ENCODE assay signal across 8 cellular contexts in the genomic region with DNA sequence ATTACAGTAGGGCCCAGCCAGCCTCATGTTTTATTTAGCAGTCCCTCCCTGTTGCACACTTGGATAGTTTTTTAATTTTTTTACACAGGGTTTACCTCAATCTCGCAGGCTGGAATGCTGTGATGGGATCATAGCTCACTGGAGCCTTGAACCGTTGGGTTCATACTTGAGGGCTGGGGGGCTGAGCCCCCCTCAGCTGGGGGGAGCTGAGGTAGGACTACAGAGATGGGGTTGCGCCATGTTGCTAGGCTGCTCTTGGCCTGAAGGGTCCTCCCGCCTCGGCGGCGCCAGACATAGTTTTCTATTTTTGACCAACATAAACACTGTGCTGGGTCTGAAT.
DNase-seq lines count a peak whose midpoint lies in the region; ATAC-seq and TF ChIP-seq lines count a peak whose summit lies in the region.
"Not testable (repeated sequence)": the region's sequence is repeated elsewhere in the genome, so short reads cannot be mapped to it uniquely, and the experiment has no call there.

No MANE protein-coding gene starts in this region.

- H3F3A ChIP-seq in SU-DHL-6 (ENCODE audit: insufficient read depth) = not testable (repeated sequence)

- TF ChIP-seq CTCF in GM06990 (IDR thresholded peaks at IDR 0.05; ENCODE audit: insufficient read depth, low read length, poor library complexity, severe bottlenecking); SU-DHL-6 (IDR thresholded peaks at IDR 0.05; ENCODE audit: insufficient read depth, low read length, poor library complexity, severe bottlenecking); breast epithelium (IDR thresholded peaks at IDR 0.05): not testable (repeated sequence)

- H3K4me1 Mint-ChIP-seq in natural killer cell treated with Interleukin-12 subunit alpha and Interleukin-12 subunit beta and Interleukin-15 and Interleukin-18, amount 100 ng/mL, for 72 hours (ENCODE audit: low read depth in 2 of 2) = not testable (repeated sequence)

- not testable (repeated sequence) for DNase-seq in GM06990 (ENCODE audit: extremely low read depth, insufficient read length); breast epithelium (ENCODE audit: low spot score in 2 of 2); left cardiac atrium; natural killer cell treated with Interleukin-12 subunit alpha and Interleukin-12 subunit beta and Interleukin-15 and Interleukin-18, amount 100 ng/mL, for 72 hours (ENCODE audit: low spot score)

- intact Hi-C loops in breast epithelium (cut with DNase I; ENCODE audit: low total_unique reads); left cardiac atrium (cut with DNase I): not testable (repeated sequence)

- not testable (repeated sequence) for H3K27me3 ChIP-seq in GM06990 (replicated peaks; ENCODE audit: control insufficient read depth, insufficient read depth, low read length); SU-DHL-6 (ENCODE audit: low read length); breast epithelium; thymus (ENCODE audit: control insufficient read depth, insufficient read depth)

- H3K36me3 Mint-ChIP-seq in natural killer cell treated with Interleukin-12 subunit alpha and Interleukin-12 subunit beta and Interleukin-15 and Interleukin-18, amount 100 ng/mL, for 72 hours = not testable (repeated sequence)

- not testable (repeated sequence) for H2AFZ ChIP-seq in SU-DHL-6 (ENCODE audit: low read depth, low read length, severe bottlenecking)

- peak overlapping the region; percentile 52 for H3K9ac ChIP-seq in SU-DHL-6 (ENCODE audit: low read length)

- not testable (repeated sequence) for H3K36me3 ChIP-seq in GM06990 (ENCODE audit: control insufficient read depth, insufficient read depth, low read length); SU-DHL-6 (ENCODE audit: low read length); breast epithelium; thymus (ENCODE audit: control insufficient read depth, insufficient read depth)

- H3K4me1 ChIP-seq in breast epithelium; thymus (ENCODE audit: control insufficient read depth, insufficient read depth, low read length): not testable (repeated sequence)

- not testable (repeated sequence) for H3K9me3 Mint-ChIP-seq in natural killer cell treated with Interleukin-12 subunit alpha and Interleukin-12 subunit beta and Interleukin-15 and Interleukin-18, amount 100 ng/mL, for 72 hours

- H3K4me3 ChIP-seq in GM06990 (replicated peaks; ENCODE audit: low read depth, low read length) (peak overlapping the region; percentile 73), SU-DHL-6 (ENCODE audit: insufficient read depth, low read length, poor library complexity, severe bottlenecking) (peak overlapping the region; percentile 49), breast epithelium (peak overlapping the region; percentile 66 to 82 (median 69)), thymus (ENCODE audit: low read length) (peak overlapping the region; percentile 56)

- H3K27ac ChIP-seq in SU-DHL-6 (ENCODE audit: low read depth, low read length) = not testable (repeated sequence)
- H3K27ac ChIP-seq in breast epithelium (peak overlapping the region; percentile 88 to 93), thymus (ENCODE audit: low read depth) (peak overlapping the region; percentile 90)

- peak overlapping the region; percentile 55 for H3K4me2 ChIP-seq in SU-DHL-6 (ENCODE audit: low read depth, low read length, poor library complexity, severe bottlenecking)

- H4K20me1 ChIP-seq in SU-DHL-6 (ENCODE audit: low read depth, low read length) = not testable (repeated sequence)

- H3K27me3 Mint-ChIP-seq in natural killer cell treated with Interleukin-12 subunit alpha and Interleukin-12 subunit beta and Interleukin-15 and Interleukin-18, amount 100 ng/mL, for 72 hours = not testable (repeated sequence)

- peak; percentile 30 for ATAC-seq in GM21528 (IDR thresholded peaks at IDR 0.05; ENCODE audit: low FRiP score, unreplicated experiment)
- peak; percentile 33 for ATAC-seq in HG03354 (IDR thresholded peaks at IDR 0.05; ENCODE audit: poor library complexity, severe bottlenecking, unreplicated experiment)
- ATAC-seq in left cardiac atrium = peak; percentile 24 to 52
- ATAC-seq in natural killer cell treated with Interleukin-12 subunit alpha and Interleukin-12 subunit beta and Interleukin-15 and Interleukin-18, amount 100 ng/mL, for 72 hours = peak; percentile 1 to 2

- H3K9me2 ChIP-seq in SU-DHL-6 (replicated peaks; ENCODE audit: insufficient read depth, low read length) = not testable (repeated sequence)

- peak overlapping the region; percentile 89 for H3K4me3 Mint-ChIP-seq in natural killer cell treated with Interleukin-12 subunit alpha and Interleukin-12 subunit beta and Interleukin-15 and Interleukin-18, amount 100 ng/mL, for 72 hours

- TF ChIP-seq POLR2A in breast epithelium (IDR thresholded peaks at IDR 0.05) = not testable (repeated sequence)

- 4% methylated on average over 7 of the region's 7 CpGs for WGBS in thymus

- not testable (repeated sequence) for H3K9me3 ChIP-seq in SU-DHL-6 (ENCODE audit: insufficient read depth, low read length); breast epithelium; thymus (ENCODE audit: control insufficient read depth)

- not testable (repeated sequence) for H3K79me2 ChIP-seq in SU-DHL-6 (ENCODE audit: insufficient read depth, low read length)

- peak overlapping the region; percentile 97 for H3K27ac Mint-ChIP-seq in natural killer cell treated with Interleukin-12 subunit alpha and Interleukin-12 subunit beta and Interleukin-15 and Interleukin-18, amount 100 ng/mL, for 72 hours
